20 cellular contexts compared by ENCODE assay signal in the genomic region with DNA sequence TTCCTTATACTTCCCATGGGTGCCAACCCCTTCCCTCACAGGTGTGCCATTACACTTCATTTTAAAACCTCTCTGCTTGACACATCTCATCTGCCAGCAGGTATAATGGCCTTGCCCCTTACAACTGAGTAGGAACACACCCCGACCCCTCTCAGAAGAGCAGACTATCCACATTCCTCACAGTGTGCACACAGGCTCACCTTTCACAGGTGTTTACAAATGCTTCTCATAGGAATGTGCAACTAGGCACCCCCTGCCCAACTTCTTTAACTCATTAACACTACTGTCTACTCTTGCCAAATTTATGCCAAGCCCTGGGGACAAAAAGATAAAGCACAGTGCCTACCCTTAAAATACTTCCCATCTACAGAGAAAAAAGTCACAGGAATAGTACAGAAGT. TPM values are rescaled to one million over a fixed set of nuclear protein-coding genes. Genes with fewer than 3 reads are reported as not detected.
"Had no signal": no experiment of that assay in that cellular context is flagged by ENCODE, and none has a peak within 500 bp of the region (broad histone marks: within the 10 kb centered on the region; RNA-seq: fewer than 3 reads in every experiment).

No MANE protein-coding gene starts in this region.

- DNase-seq: effector memory CD4-positive, alpha-beta T cell; esophagus squamous epithelium; foreskin fibroblast; kidney; left cardiac atrium; left ventricle myocardium superior; mucosa of descending colon; naive thymus-derived CD8-positive, alpha-beta T cell; right cardiac atrium; stimulated activated CD4-positive, alpha-beta T cell treated with anti-CD3 and anti-CD28 coated beads, Interleukin-4, amount 100 ng/mL, for 1 hour; stimulated activated CD8-positive, alpha-beta memory T cell treated with anti-CD3 and anti-CD28 coated beads, Interleukin-4, amount 100 ng/mL, for 48 hours; stimulated activated naive CD8-positive, alpha-beta T cell treated with anti-CD3 and anti-CD28 coated beads, Interleukin-15, Interleukin-2, amounts not matched to agents 100 U/mL and 50 U/mL, for 24 hours; thyroid gland had no signal

- H3K27ac ChIP-seq: epithelial cell of prostate, esophagus squamous epithelium, neutrophil, suprapubic skin, thyroid gland, vagina had no signal

- H3K27me3 ChIP-seq: esophagus squamous epithelium, neutrophil, suprapubic skin, thyroid gland, upper lobe of left lung, vagina had no signal

- H3K4me3 ChIP-seq: esophagus squamous epithelium, mucosa of descending colon, smooth muscle cell, suprapubic skin, thyroid gland, upper lobe of left lung, vagina had no signal

- H3K9me3 ChIP-seq: esophagus squamous epithelium, mucosa of descending colon, neutrophil, suprapubic skin, thyroid gland, upper lobe of left lung, vagina had no signal

- ATAC-seq: left cardiac atrium; left ventricle myocardium superior; naive thymus-derived CD8-positive, alpha-beta T cell; stimulated activated effector memory CD8-positive, alpha-beta T cell treated with anti-CD3 and anti-CD28 coated beads, Interleukin-12 subunit alpha, Interleukin-12 subunit beta, amount 100 ng/mL, for 72 hours; stimulated activated naive CD8-positive, alpha-beta T cell treated with anti-CD3 and anti-CD28 coated beads, Interleukin-15, Interleukin-2, amounts not matched to agents 100 U/mL and 50 U/mL, for 24 hours had no signal

- H3K4me1 ChIP-seq: esophagus squamous epithelium, suprapubic skin, thyroid gland, upper lobe of left lung, vagina had no signal

RNA-seq across cellular contexts. Expression of a gene that starts 17.6 kb away (rescaled TPM):
- total RNA-seq: left ventricle myocardium superior had no signal
